ENCODE assay signal across 17 cellular contexts in genomic region chr20:37072293-37073196, GRCh38. TPM values are rescaled to one million over a fixed set of nuclear protein-coding genes. Genes with fewer than 3 reads are reported as not detected.
A peak's percentile ranks its signal among the peaks of the same experiment; 100 is the strongest.
DNase-seq lines count a peak whose midpoint lies in the region; ATAC-seq and TF ChIP-seq lines count a peak whose summit lies in the region.
"Had no signal": no experiment of that assay in that cellular context is flagged by ENCODE, and none has a peak within 500 bp of the region (broad histone marks: within the 10 kb centered on the region; RNA-seq: fewer than 3 reads in every experiment).

No MANE protein-coding gene starts in this region.

- TF ChIP-seq CTCF in HFFc6 (IDR thresholded peaks at IDR 0.05), result no peak

- H3K9me3 ChIP-seq in T-helper 17 cell (ENCODE audit: control insufficient read depth, low read length, poor library complexity, severe bottlenecking) (no peaks in the 10 kb centered on the region), aorta (ENCODE audit: control insufficient read depth, low read length) (no peaks in the 10 kb centered on the region)

- H3K56ac ChIP-seq in mesendoderm (ENCODE audit: low read length), result no peak overlapping the region

- no peak overlapping the region for H2BK5ac ChIP-seq in mesendoderm (ENCODE audit: low read length)

- H3K4me3 Mint-ChIP-seq in activated CD4-positive, alpha-beta T cell treated with anti-CD3 and anti-CD28 coated beads, Interleukin-2, amount 10 ng/mL, durations not matched to agents 24 days and 14 days, result peak overlapping the region; percentile 61
- H3K4me3 Mint-ChIP-seq in HFFc6 (no peak overlapping the region), T-helper 17 cell (peak overlapping the region; percentile 28)

- H3K4me1 ChIP-seq in mesendoderm (ENCODE audit: control insufficient read depth, low read depth, low read length) (no peaks in the 10 kb centered on the region), aorta (ENCODE audit: control insufficient read depth in 1 of 2, insufficient read depth in 2 of 2, low read length in 2 of 2) (no peaks in the 10 kb centered on the region)
- H3K4me1 ChIP-seq: BLaER1 treated with 17β-estradiol and CSF1 and Interleukin-3, amounts not matched to agents 10 nM and 100 nM; tibial nerve had no signal

- H3K4ac ChIP-seq in mesendoderm (ENCODE audit: low read depth, low read length), result no peak overlapping the region

- peaks cover 36% of the 10 kb centered on the region for H3K36me3 Mint-ChIP-seq in activated CD4-positive, alpha-beta T cell treated with anti-CD3 and anti-CD28 coated beads, Interleukin-2, amount 10 ng/mL, durations not matched to agents 24 days and 14 days (ENCODE audit: low read depth)
- H3K36me3 Mint-ChIP-seq in HFFc6 (ENCODE audit: low read depth), result peaks cover 10% of the 10 kb centered on the region
- H3K36me3 Mint-ChIP-seq in T-helper 17 cell (ENCODE audit: low read depth), result no peaks in the 10 kb centered on the region

- H4K8ac ChIP-seq in mesendoderm (ENCODE audit: low read depth, low read length), result peak overlapping the region; percentile 14

- H3K4me1 Mint-ChIP-seq in activated CD4-positive, alpha-beta T cell treated with anti-CD3 and anti-CD28 coated beads, Interleukin-2, amount 10 ng/mL, durations not matched to agents 24 days and 14 days, result peaks cover 37% of the 10 kb centered on the region
- H3K4me1 Mint-ChIP-seq in HFFc6 (ENCODE audit: low read depth) (peaks cover 31% of the 10 kb centered on the region), T-helper 17 cell (peaks cover 10% of the 10 kb centered on the region)

- no peak overlapping the region for H2BK15ac ChIP-seq in mesendoderm (replicated peaks; ENCODE audit: low read depth)

- peak overlapping the region; percentile 90 for H3K27ac Mint-ChIP-seq in activated CD4-positive, alpha-beta T cell treated with anti-CD3 and anti-CD28 coated beads, Interleukin-2, amount 10 ng/mL, durations not matched to agents 24 days and 14 days
- H3K27ac Mint-ChIP-seq in HFFc6, result peak overlapping the region; percentile 93; the same call in 1 of the 2 replicates
- peak overlapping the region; percentile 59 for H3K27ac Mint-ChIP-seq in T-helper 17 cell

- no peak for DNase-seq in activated CD4-positive, alpha-beta T cell treated with anti-CD3 and anti-CD28 coated beads, Interleukin-2, amount 10 ng/mL, durations not matched to agents 24 days and 14 days
- no peak for DNase-seq in activated CD4-positive, alpha-beta T cell treated with anti-CD3 and anti-CD28 coated beads for 48 hours
- DNase-seq in HFFc6 (no peak), T-helper 17 cell (no peak), mesendoderm (no peak), left lobe of liver (ENCODE audit: low spot score) (no peak), aorta (no peak)
- DNase-seq: 8988T, anterior cingulate cortex, DMS79, NCI-H2081 treated with DMSO at 0.1 percent for 48 hours, NCI-H524, WERI-Rb-1 had no signal

- H3K9me3 Mint-ChIP-seq in activated CD4-positive, alpha-beta T cell treated with anti-CD3 and anti-CD28 coated beads, Interleukin-2, amount 10 ng/mL, durations not matched to agents 24 days and 14 days, result no peaks in the 10 kb centered on the region
- H3K9me3 Mint-ChIP-seq in HFFc6, result no peaks in the 10 kb centered on the region

- H3K36me3 ChIP-seq in mesendoderm (ENCODE audit: control insufficient read depth, insufficient read depth, low read length) (no peaks in the 10 kb centered on the region), aorta (ENCODE audit: control insufficient read depth in 1 of 2, insufficient read depth in 2 of 2, low read length in 1 of 2) (no peaks in the 10 kb centered on the region)

- H3K79me1 ChIP-seq in mesendoderm (ENCODE audit: low read length), result no peaks in the 10 kb centered on the region

- no peak overlapping the region for H2BK120ac ChIP-seq in mesendoderm (ENCODE audit: low read depth, low read length)

- no peak overlapping the region for H2AK5ac ChIP-seq in mesendoderm (ENCODE audit: low read length)

- H3K4me3 ChIP-seq in mesendoderm (ENCODE audit: low read length) (no peak overlapping the region), aorta (ENCODE audit: low read length in 2 of 2) (no peak overlapping the region)
- H3K4me3 ChIP-seq: BLaER1 treated with 17β-estradiol and CSF1 and Interleukin-3, amounts not matched to agents 10 nM and 100 nM; skin epidermis; tibial nerve had no signal

- no peaks in the 10 kb centered on the region for H3K27me3 Mint-ChIP-seq in activated CD4-positive, alpha-beta T cell treated with anti-CD3 and anti-CD28 coated beads, Interleukin-2, amount 10 ng/mL, durations not matched to agents 24 days and 14 days
- H3K27me3 Mint-ChIP-seq in HFFc6 (ENCODE audit: insufficient read depth) (no peaks in the 10 kb centered on the region), T-helper 17 cell (no peaks in the 10 kb centered on the region)

- H3K18ac ChIP-seq in mesendoderm (ENCODE audit: low read length), result no peak overlapping the region

- ATAC-seq in T-helper 17 cell (no peak), left lobe of liver (no peak), aorta (ENCODE audit: low FRiP score) (no peak), GM19023 (IDR thresholded peaks at IDR 0.05; ENCODE audit: unreplicated experiment) (no peak)

- H3K4me2 ChIP-seq in mesendoderm (ENCODE audit: low read length), result no peak overlapping the region
- H3K4me2 ChIP-seq: BLaER1 treated with 17β-estradiol and CSF1 and Interleukin-3, amounts not matched to agents 10 nM and 100 nM had no signal

- WGBS in mesendoderm (ENCODE audit: extremely low coverage, insufficient coverage, low lambda C conversion rate), result no CpG with 5 or more reads among the region's 17 CpGs
- WGBS in aorta, 2 donors, result 93% methylated on average over 17 of the region's 17 CpGs

- H3K9ac ChIP-seq in mesendoderm (ENCODE audit: low read length), result no peak overlapping the region
- H3K9ac ChIP-seq: BLaER1 treated with 17β-estradiol and CSF1 and Interleukin-3, amounts not matched to agents 10 nM and 100 nM had no signal

- intact Hi-C loops in activated CD4-positive, alpha-beta T cell treated with anti-CD3 and anti-CD28 coated beads, Interleukin-2, amount 10 ng/mL, durations not matched to agents 24 days and 14 days (cut with micrococcal nuclease), result no loop called here
- intact Hi-C loops in aorta (cut with DNase I), result no loop called here

- no peak overlapping the region for H3K23ac ChIP-seq in mesendoderm (ENCODE audit: low read length)

- no peak overlapping the region for H4K5ac ChIP-seq in mesendoderm (ENCODE audit: low read length)

- H3K79me2 ChIP-seq in mesendoderm (ENCODE audit: control insufficient read depth, insufficient read depth, low read length), result no peaks in the 10 kb centered on the region

- H3K27ac ChIP-seq in mesendoderm (ENCODE audit: low read depth, low read length) (no peak overlapping the region), aorta (ENCODE audit: low read depth in 1 of 2, low read length in 2 of 2) (no peak overlapping the region)
- H3K27ac ChIP-seq: BLaER1 treated with 17β-estradiol and CSF1 and Interleukin-3, amounts not matched to agents 10 nM and 100 nM; tibial nerve; WERI-Rb-1 had no signal

- H3K27me3 ChIP-seq in mesendoderm (ENCODE audit: insufficient read depth, low read length, poor library complexity), result no peaks in the 10 kb centered on the region
- no peaks in the 10 kb centered on the region for H3K27me3 ChIP-seq in aorta (ENCODE audit: control insufficient read depth in 1 of 2, insufficient read depth in 2 of 2, low read length in 1 of 2)
- H3K27me3 ChIP-seq: BLaER1 treated with 17β-estradiol and CSF1 and Interleukin-3, amounts not matched to agents 10 nM and 100 nM; tibial nerve had no signal

RNA-seq across cellular contexts. Expression of gene RBL1, which starts 23.3 kb away (rescaled TPM):
- 50.9 and 52.7 TPM in 2 replicates for total RNA-seq in activated CD4-positive, alpha-beta T cell treated with anti-CD3 and anti-CD28 coated beads, Interleukin-2, amount 10 ng/mL, durations not matched to agents 24 days and 14 days
- 10 to 100 TPM in 5 of 6 experiments, 1 to 10 TPM in 1; 6.6 to 13.3 (median 12.9) TPM for total RNA-seq in HFFc6 (2021; fragmentation: NEBNext Ultra II Directional; extraction: Animal tissue kit (Norgen Biotek cat#: 25700))
- total RNA-seq in T-helper 17 cell (10 to 100 TPM; 27.1 to 27.3 TPM), left lobe of liver (2.2 TPM), aorta (1 to 10 TPM; 5.6 to 8.9 TPM)
- polyA plus RNA-seq in mesendoderm (2013, experiment 1 of 2), result 6.7 TPM
- polyA plus RNA-seq in mesendoderm (2013, experiment 2 of 2), result 6.5 TPM
- polyA plus RNA-seq in aorta, result 1 to 10 TPM in 1 of 2 donors, under 1 TPM in 1; 0.38 to 1.8 TPM
